Comparison of ENCODE assay signal across 8 cellular contexts in genomic region chr12:119876761-119877638, GRCh38. TPM values are rescaled to one million over a fixed set of nuclear protein-coding genes. Genes with fewer than 3 reads are reported as not detected.
DNase-seq lines count a peak whose midpoint lies in the region; ATAC-seq lines count a peak whose summit lies in the region.

CIT (minus strand) TSS chr12:119877320; CDS start chr12:119876168, 1,152 bp downstream.

- no peaks in the 10 kb centered on the region for H3K9me3 Mint-ChIP-seq in effector memory CD8-positive, alpha-beta T cell

- DNase-seq in COLO829 (ENCODE audit: low spot score): peak; percentile 94
- DNase-seq in HT-29 (ENCODE audit: low spot score): peak; percentile 96
- DNase-seq in NK-92 treated with Interleukin-12 subunit alpha and Interleukin-12 subunit beta, amount 100 ng/mL, for 24 hours (lab: John Stamatoyannopoulos, UW): peak; percentile 76
- DNase-seq in activated CD8-positive, alpha-beta memory T cell treated with anti-CD3 and anti-CD28 coated beads for 1 hour (ENCODE audit: extremely low read depth in 1 of 2, low read depth in 1 of 2): peak; percentile 53 to 73
- peak; percentile 77 to 79 (median 78) for DNase-seq in effector memory CD8-positive, alpha-beta T cell
- DNase-seq in medulla oblongata (ENCODE audit: extremely low spot score): peak; percentile 95
- peak; percentile 77 to 85 (median 77) for DNase-seq in stimulated activated CD4-positive, alpha-beta T cell treated with anti-CD3 and anti-CD28 coated beads, TNF-alpha, amount 100 ng/mL, for 48 hours (ENCODE audit: low read depth in 3 of 3)

- ATAC-seq in GM21360 (IDR thresholded peaks at IDR 0.05; ENCODE audit: unreplicated experiment): peak; percentile 97
- peak; percentile 98 for ATAC-seq in effector memory CD8-positive, alpha-beta T cell (replicated peaks)

- peaks cover 0 to 15% of the 10 kb centered on the region in 2 donors for H3K27me3 Mint-ChIP-seq in effector memory CD8-positive, alpha-beta T cell

- peaks cover 16 to 17% of the 10 kb centered on the region in 2 donors for H3K4me1 Mint-ChIP-seq in effector memory CD8-positive, alpha-beta T cell (ENCODE audit: low read depth in 2 of 2)

- no peaks in the 10 kb centered on the region for H3K36me3 Mint-ChIP-seq in effector memory CD8-positive, alpha-beta T cell (ENCODE audit: insufficient read depth)

- H3K27ac Mint-ChIP-seq in effector memory CD8-positive, alpha-beta T cell: peak within 1 kb of the TSS; percentile 47 to 90

- H3K4me3 Mint-ChIP-seq in effector memory CD8-positive, alpha-beta T cell: peak within 1 kb of the TSS; percentile 91

RNA-seq across cellular contexts. Expression of gene CIT, which starts in this region (rescaled TPM):
- total RNA-seq in HT-29 (2014; rRNA removed; shearing (Covaris generic)): 27.8 and 29.4 TPM in 2 replicates

Comparison
In these comparisons a context has a peak if more than half of its experiments do, and no peak if none do; other contexts are left out.
1. Peak in every context shown above with its lines: DNase-seq and ATAC-seq.